ENCODE assay signal across 9 cellular contexts in genomic region chr6:144349690-144350132, GRCh38.
DNase-seq lines count a peak whose midpoint lies in the region; ATAC-seq and TF ChIP-seq lines count a peak whose summit lies in the region.
"Had no signal": no experiment of that assay in that cellular context is flagged by ENCODE, and none has a peak within 500 bp of the region (broad histone marks: within the 10 kb centered on the region; RNA-seq: fewer than 3 reads in every experiment).

No MANE protein-coding gene starts in this region.

- H3K36me3 Mint-ChIP-seq in chondrocyte (ENCODE audit: low read depth) (peaks cover under 1% of the 10 kb centered on the region), nephron (ENCODE audit: low read depth) (no peaks in the 10 kb centered on the region), Calu3 (ENCODE audit: insufficient read depth, unreplicated experiment) (peaks cover 9% of the 10 kb centered on the region)

- no peaks in the 10 kb centered on the region for H3K27me3 Mint-ChIP-seq in chondrocyte (ENCODE audit: low read depth)
- no peaks in the 10 kb centered on the region for H3K27me3 Mint-ChIP-seq in nephron (ENCODE audit: low read depth)
- no peaks in the 10 kb centered on the region for H3K27me3 Mint-ChIP-seq in Calu3 (ENCODE audit: unreplicated experiment)

- no TSS peak for BruUV-seq in Calu3 (replicated peaks; lab: Mats Ljungman, UMichigan)

- CTCF ChIA-PET in Calu3 (lab: Charles Lee), result no interaction called here

- H3K27ac Mint-ChIP-seq in chondrocyte (ENCODE audit: unreplicated experiment) (peak overlapping the region; percentile 79), nephron (peak overlapping the region; percentile 50 to 91 (median 84)), Calu3 (ENCODE audit: unreplicated experiment) (no peak overlapping the region)

- in situ Hi-C loops in Caki2 (cut with HindIII; ENCODE audit: low pct_unique_long_range_greater_than_20kb, low sequenced_read_pairs), result no loop called here

- H3K4me3 Mint-ChIP-seq in chondrocyte (ENCODE audit: unreplicated experiment) (no peak overlapping the region), nephron (no peak overlapping the region), Calu3 (ENCODE audit: low read depth, unreplicated experiment) (no peak overlapping the region)
- H3K4me3 Mint-ChIP-seq: neural crest cell had no signal

- H3K4me1 Mint-ChIP-seq in chondrocyte (ENCODE audit: low read depth) (peaks cover 56% of the 10 kb centered on the region), nephron (peaks cover 28% of the 10 kb centered on the region), Calu3 (ENCODE audit: low read depth, unreplicated experiment) (peaks cover 47% of the 10 kb centered on the region)

- no peaks in the 10 kb centered on the region for H3K9me3 Mint-ChIP-seq in chondrocyte (ENCODE audit: low read depth)
- no peaks in the 10 kb centered on the region for H3K9me3 Mint-ChIP-seq in nephron
- no peaks in the 10 kb centered on the region for H3K9me3 Mint-ChIP-seq in Calu3 (ENCODE audit: low read depth, unreplicated experiment)

- intact Hi-C loops in Calu3 (cut with micrococcal nuclease; ENCODE audit: unreplicated experiment), result no loop called here

- TF ChIP-seq CTCF in chondrocyte (IDR thresholded peaks at IDR 0.05) (no peak), nephron (IDR thresholded peaks at IDR 0.05; ENCODE audit: unreplicated experiment in 3 of 3) (no peak), Calu3 (IDR thresholded peaks at IDR 0.05; ENCODE audit: unreplicated experiment) (no peak)

- DNase-seq in Caki2 (ENCODE audit: low read depth) (peak; percentile 84), NAMALWA (ENCODE audit: low spot score) (peak; percentile 48), chondrocyte (ENCODE audit: low spot score) (no peak), Calu3 (no peak), OCI-M2 (lab: John Stamatoyannopoulos, UW; ENCODE audit: unreplicated experiment) (no peak), NCI-H446 (lab: John Stamatoyannopoulos, UW) (no peak)

- peak; percentile 53 for ATAC-seq in GM21723 (IDR thresholded peaks at IDR 0.05; ENCODE audit: unreplicated experiment)

Comparison
In these comparisons a context has a peak if more than half of its experiments do, and no peak if none do; other contexts are left out.
1. DNase-seq: peak in Caki2 (single experiment) and NAMALWA (single experiment); none in chondrocyte (single experiment), Calu3 (single experiment), OCI-M2 (single experiment) and NCI-H446 (0 of 2).